2 cellular contexts compared by ENCODE assay signal in the genomic region with DNA sequence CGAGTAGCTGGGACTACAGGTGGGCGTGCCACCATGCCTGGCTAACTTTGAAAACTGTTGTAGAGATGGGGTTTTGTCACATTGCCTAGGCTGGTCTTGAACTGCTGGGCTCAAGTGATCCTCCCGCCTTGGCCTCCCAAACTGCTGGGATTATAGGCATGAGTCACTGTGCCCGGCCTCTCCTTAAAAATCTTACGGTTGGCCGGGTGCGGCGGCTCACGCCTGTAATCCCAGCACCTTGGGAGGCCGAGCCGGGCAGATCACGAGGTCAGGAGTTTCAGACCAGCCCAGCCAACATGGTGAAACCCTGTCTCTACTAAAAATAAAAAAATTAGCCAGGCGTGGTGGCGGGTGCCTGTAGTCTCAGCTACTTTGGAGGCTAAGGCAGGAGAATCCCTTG.
TF ChIP-seq lines count a peak whose summit lies in the region.

No MANE protein-coding gene starts in this region.

TF ChIP-seq in HEK293, 187 proteins besides CTCF, POLR2A, EP300 and RAD21:
- TF ChIP-seq, protein P1, sequence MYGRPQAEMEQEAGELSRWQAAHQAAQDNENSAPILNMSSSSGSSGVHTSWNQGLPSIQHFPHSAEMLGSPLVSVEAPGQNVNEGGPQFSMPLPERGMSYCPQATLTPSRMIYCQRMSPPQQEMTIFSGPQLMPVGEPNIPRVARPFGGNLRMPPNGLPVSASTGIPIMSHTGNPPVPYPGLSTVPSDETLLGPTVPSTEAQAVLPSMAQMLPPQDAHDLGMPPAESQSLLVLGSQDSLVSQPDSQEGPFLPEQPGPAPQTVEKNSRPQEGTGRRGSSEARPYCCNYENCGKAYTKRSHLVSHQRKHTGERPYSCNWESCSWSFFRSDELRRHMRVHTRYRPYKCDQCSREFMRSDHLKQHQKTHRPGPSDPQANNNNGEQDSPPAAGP (tag by site-specific recombination; IDR thresholded peaks at IDR 0.05) = 0 out of 2 replicates have a peak, but pooled peaks have one; percentile 30

TF ChIP-seq in K562, 482 proteins besides CTCF, POLR2A, EP300 and RAD21:
- TF ChIP-seq RBFOX2 (IDR thresholded peaks at IDR 0.05; ENCODE audit: low read depth, low read length) (peak; percentile 28), ZBTB33 (CRISPR knock-in tag; IDR thresholded peaks at IDR 0.05) (0 out of 2 replicates have a peak, but pooled peaks have one; percentile 34)
